1 cellular context compared by ENCODE assay signal in the genomic region with DNA sequence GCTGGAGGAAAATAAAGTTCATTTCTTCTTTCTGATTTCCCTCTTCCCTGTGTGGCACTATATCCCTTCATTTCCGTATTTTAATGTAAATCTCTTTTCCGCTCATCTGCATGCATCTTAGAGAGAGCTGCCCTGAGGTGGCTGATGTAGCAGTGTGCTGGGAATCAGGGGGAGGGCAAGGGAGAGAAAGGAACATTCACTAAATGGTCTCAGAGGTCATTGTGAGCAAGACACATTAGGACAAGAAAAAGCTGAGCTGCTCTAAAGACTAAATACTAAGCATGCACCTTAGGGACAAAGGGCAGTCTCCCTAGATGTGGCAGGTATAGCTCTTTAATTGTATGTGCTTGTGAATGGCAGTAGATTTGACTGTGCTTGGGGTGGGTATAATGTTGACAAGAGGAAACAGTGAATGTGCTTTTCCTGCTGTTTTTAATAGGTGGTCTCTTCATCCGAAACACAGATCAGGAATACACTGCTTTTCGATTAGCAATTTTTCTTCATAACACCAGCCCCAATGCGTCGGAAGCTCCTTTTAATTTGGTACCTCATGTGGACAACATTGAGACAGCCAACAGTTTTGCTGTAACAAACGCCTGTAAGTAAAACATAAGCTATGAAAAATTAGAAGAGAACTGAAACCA.
TF ChIP-seq lines count a peak whose summit lies in the region.

No MANE protein-coding gene starts in this region.

TF ChIP-seq in IMR-90, 13 proteins besides CTCF, POLR2A, EP300 and RAD21 (continued from another document):
- TF ChIP-seq MAZ (IDR thresholded peaks at IDR 0.05; ENCODE audit: borderline replicate concordance, low read depth, low read length) (no peak), FOS (IDR thresholded peaks at IDR 0.05; ENCODE audit: low read depth, low read length) (no peak), MAFK (IDR thresholded peaks at IDR 0.05; ENCODE audit: low read depth, low read length) (no peak), NFE2L2 (IDR thresholded peaks at IDR 0.05; ENCODE audit: low read depth, low read length) (no peak), RCOR1 (IDR thresholded peaks at IDR 0.05; ENCODE audit: insufficient replicate concordance, low read length) (no peak), RFX5 (IDR thresholded peaks at IDR 0.05; ENCODE audit: low read depth, low read length) (no peak)
